ENCODE assay signal across 1 cellular context in the genomic region with DNA sequence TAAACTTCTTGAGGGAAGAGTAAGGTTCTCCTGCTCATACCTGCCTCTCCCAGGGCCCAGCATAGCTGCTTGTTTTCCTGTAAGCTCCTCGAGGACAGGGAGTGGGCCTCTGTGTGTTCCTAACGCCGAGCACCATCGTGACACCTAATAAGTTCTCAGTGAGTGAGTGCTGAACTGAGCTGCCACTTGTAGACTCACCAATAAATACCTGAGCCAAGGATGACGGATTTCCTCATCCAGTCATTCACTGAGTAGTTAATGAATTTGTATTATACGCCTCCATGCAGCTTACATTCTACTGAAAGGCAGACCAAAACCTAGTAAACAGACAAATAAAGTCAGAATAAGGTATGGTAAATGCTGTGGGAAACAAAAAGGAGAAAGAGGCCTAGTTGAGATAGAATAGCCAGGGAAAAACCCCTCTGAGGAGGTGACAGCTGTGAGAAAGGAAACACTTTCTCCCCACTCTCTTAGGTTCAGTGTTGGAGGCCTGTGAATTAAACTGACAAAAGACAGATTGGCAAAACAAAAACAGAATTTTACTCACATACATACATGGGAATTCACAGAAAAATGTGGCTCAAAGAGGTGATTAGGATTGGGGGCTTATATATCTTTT.
TF ChIP-seq lines count a peak whose summit lies in the region.

No MANE protein-coding gene starts in this region.

TF ChIP-seq in GM23338, 12 proteins besides CTCF, POLR2A, EP300 and RAD21 (continued from another document):
- TF ChIP-seq, protein P1, sequence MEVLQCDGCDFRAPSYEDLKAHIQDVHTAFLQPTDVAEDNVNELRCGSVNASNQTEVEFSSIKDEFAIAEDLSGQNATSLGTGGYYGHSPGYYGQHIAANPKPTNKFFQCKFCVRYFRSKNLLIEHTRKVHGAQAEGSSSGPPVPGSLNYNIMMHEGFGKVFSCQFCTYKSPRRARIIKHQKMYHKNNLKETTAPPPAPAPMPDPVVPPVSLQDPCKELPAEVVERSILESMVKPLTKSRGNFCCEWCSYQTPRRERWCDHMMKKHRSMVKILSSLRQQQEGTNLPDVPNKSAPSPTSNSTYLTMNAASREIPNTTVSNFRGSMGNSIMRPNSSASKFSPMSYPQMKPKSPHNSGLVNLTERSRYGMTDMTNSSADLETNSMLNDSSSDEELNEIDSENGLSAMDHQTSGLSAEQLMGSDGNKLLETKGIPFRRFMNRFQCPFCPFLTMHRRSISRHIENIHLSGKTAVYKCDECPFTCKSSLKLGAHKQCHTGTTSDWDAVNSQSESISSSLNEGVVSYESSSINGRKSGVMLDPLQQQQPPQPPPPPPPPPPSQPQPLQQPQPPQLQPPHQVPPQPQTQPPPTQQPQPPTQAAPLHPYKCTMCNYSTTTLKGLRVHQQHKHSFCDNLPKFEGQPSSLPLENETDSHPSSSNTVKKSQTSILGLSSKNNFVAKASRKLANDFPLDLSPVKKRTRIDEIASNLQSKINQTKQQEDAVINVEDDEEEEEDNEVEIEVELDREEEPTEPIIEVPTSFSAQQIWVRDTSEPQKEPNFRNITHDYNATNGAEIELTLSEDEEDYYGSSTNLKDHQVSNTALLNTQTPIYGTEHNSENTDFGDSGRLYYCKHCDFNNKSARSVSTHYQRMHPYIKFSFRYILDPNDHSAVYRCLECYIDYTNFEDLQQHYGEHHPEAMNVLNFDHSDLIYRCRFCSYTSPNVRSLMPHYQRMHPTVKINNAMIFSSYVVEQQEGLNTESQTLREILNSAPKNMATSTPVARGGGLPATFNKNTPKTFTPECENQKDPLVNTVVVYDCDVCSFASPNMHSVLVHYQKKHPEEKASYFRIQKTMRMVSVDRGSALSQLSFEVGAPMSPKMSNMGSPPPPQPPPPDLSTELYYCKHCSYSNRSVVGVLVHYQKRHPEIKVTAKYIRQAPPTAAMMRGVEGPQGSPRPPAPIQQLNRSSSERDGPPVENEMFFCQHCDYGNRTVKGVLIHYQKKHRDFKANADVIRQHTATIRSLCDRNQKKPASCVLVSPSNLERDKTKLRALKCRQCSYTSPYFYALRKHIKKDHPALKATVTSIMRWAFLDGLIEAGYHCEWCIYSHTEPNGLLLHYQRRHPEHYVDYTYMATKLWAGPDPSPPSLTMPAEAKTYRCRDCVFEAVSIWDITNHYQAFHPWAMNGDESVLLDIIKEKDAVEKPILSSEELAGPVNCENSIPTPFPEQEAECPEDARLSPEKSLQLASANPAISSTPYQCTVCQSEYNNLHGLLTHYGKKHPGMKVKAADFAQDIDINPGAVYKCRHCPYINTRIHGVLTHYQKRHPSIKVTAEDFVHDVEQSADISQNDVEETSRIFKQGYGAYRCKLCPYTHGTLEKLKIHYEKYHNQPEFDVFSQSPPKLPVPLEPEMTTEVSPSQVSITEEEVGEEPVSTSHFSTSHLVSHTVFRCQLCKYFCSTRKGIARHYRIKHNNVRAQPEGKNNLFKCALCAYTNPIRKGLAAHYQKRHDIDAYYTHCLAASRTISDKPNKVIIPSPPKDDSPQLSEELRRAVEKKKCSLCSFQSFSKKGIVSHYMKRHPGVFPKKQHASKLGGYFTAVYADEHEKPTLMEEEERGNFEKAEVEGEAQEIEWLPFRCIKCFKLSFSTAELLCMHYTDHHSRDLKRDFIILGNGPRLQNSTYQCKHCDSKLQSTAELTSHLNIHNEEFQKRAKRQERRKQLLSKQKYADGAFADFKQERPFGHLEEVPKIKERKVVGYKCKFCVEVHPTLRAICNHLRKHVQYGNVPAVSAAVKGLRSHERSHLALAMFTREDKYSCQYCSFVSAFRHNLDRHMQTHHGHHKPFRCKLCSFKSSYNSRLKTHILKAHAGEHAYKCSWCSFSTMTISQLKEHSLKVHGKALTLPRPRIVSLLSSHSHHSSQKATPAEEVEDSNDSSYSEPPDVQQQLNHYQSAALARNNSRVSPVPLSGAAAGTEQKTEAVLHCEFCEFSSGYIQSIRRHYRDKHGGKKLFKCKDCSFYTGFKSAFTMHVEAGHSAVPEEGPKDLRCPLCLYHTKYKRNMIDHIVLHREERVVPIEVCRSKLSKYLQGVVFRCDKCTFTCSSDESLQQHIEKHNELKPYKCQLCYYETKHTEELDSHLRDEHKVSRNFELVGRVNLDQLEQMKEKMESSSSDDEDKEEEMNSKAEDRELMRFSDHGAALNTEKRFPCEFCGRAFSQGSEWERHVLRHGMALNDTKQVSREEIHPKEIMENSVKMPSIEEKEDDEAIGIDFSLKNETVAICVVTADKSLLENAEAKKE (CRISPR knock-in tag; IDR thresholded peaks at IDR 0.05): no peak
- TF ChIP-seq ZNF114 (CRISPR knock-in tag; IDR thresholded peaks at IDR 0.05): no peak
- no peak for TF ChIP-seq POLR2AphosphoS5 (IDR thresholded peaks at IDR 0.05; ENCODE audit: low read depth)
- no peak for TF ChIP-seq NANOG (IDR thresholded peaks at IDR 0.05; ENCODE audit: borderline replicate concordance)
- TF ChIP-seq CREB1 (CRISPR knock-in tag; IDR thresholded peaks at IDR 0.05; ENCODE audit: low read depth): no peak
- TF ChIP-seq JUNB (IDR thresholded peaks at IDR 0.05; ENCODE audit: unreplicated experiment): no peak
- TF ChIP-seq EZH2 (IDR thresholded peaks at IDR 0.05; ENCODE audit: low read depth, unreplicated experiment): no peak
- no peak for TF ChIP-seq REST (IDR thresholded peaks at IDR 0.05; ENCODE audit: unreplicated experiment)
